Comparison of ENCODE assay signal across 9 cellular contexts in genomic region chr3:138433892-138434275, GRCh38. TPM values are rescaled to one million over a fixed set of nuclear protein-coding genes. Genes with fewer than 3 reads are reported as not detected.
A peak's percentile ranks its signal among the peaks of the same experiment; 100 is the strongest.
DNase-seq lines count a peak whose midpoint lies in the region; ATAC-seq and TF ChIP-seq lines count a peak whose summit lies in the region.
"Had no signal": no experiment of that assay in that cellular context is flagged by ENCODE, and none has a peak within 500 bp of the region (broad histone marks: within the 10 kb centered on the region; RNA-seq: fewer than 3 reads in every experiment).

No MANE protein-coding gene starts in this region.

- ATAC-seq in activated CD8-positive, alpha-beta T cell treated with anti-CD3 and anti-CD28 coated beads for 36 hours: no peak
- no peak for ATAC-seq in activated CD8-positive, alpha-beta T cell treated with anti-CD3 and anti-CD28 coated beads, Interleukin-2, amount 10 ng/mL, durations not matched to agents 7 days and 5 days
- no peak for ATAC-seq in memory B cell (ENCODE audit: low read depth)
- ATAC-seq in HG03097 (IDR thresholded peaks at IDR 0.05; ENCODE audit: low FRiP score, unreplicated experiment): no peak

- DNase-seq in activated CD8-positive, alpha-beta T cell treated with anti-CD3 and anti-CD28 coated beads for 36 hours: no peak
- no peak for DNase-seq in activated CD8-positive, alpha-beta T cell treated with anti-CD3 and anti-CD28 coated beads, Interleukin-2, amount 10 ng/mL, durations not matched to agents 7 days and 5 days
- no peak for DNase-seq in adipocyte (ENCODE audit: low read depth)
- DNase-seq in memory B cell (ENCODE audit: low spot score in 2 of 2): no peak
- no peak for DNase-seq in suprapubic skin (ENCODE audit: low spot score in 2 of 2)
- DNase-seq in NCI-H2029 treated with DMSO at 0.1 percent for 48 hours (lab: John Stamatoyannopoulos, UW): no peak
- DNase-seq in effector CD4-positive, alpha-beta T cell: no peak
- DNase-seq: NCI-H2081 treated with DMSO at 0.1 percent for 48 hours had no signal

- no peak overlapping the region for H3K9ac ChIP-seq in adipocyte (ENCODE audit: low read length)

- H3K4me1 ChIP-seq in adipocyte (ENCODE audit: control insufficient read depth, insufficient read depth, low read length) (peaks cover 11% of the 10 kb centered on the region), suprapubic skin (peaks cover 28% of the 10 kb centered on the region)

- WGBS in suprapubic skin: 35% methylated on average over 16 of the region's 16 CpGs

- H3K27me3 Mint-ChIP-seq in activated CD8-positive, alpha-beta T cell treated with anti-CD3 and anti-CD28 coated beads for 36 hours: peaks cover 42% of the 10 kb centered on the region
- H3K27me3 Mint-ChIP-seq in activated CD8-positive, alpha-beta T cell treated with anti-CD3 and anti-CD28 coated beads, Interleukin-2, amount 10 ng/mL, durations not matched to agents 7 days and 5 days (ENCODE audit: low read depth): peaks cover 55% of the 10 kb centered on the region
- peaks cover 24% of the 10 kb centered on the region for H3K27me3 Mint-ChIP-seq in memory B cell

- no peak for TF ChIP-seq POLR2A in suprapubic skin (IDR thresholded peaks at IDR 0.05)

- H3K27ac ChIP-seq in suprapubic skin: no peak overlapping the region

- peaks cover 8% of the 10 kb centered on the region for H3K4me1 Mint-ChIP-seq in activated CD8-positive, alpha-beta T cell treated with anti-CD3 and anti-CD28 coated beads for 36 hours (ENCODE audit: low read depth)
- peaks cover 13% of the 10 kb centered on the region for H3K4me1 Mint-ChIP-seq in activated CD8-positive, alpha-beta T cell treated with anti-CD3 and anti-CD28 coated beads, Interleukin-2, amount 10 ng/mL, durations not matched to agents 7 days and 5 days (ENCODE audit: low read depth)
- H3K4me1 Mint-ChIP-seq in memory B cell: peaks cover 3% of the 10 kb centered on the region

- CTCF ChIA-PET in activated CD8-positive, alpha-beta T cell treated with anti-CD3 and anti-CD28 coated beads for 36 hours (lab: Charles Lee): interaction anchor here (1.1 to 2.4 kb wide), 6 partner anchors 16 to 490 kb away, joined by 3 to 18 read pairs (median 6); partner anchors contain the start of genes CEP70 and DZIP1L
- CTCF ChIA-PET in activated CD8-positive, alpha-beta T cell treated with anti-CD3 and anti-CD28 coated beads, Interleukin-2, amount 10 ng/mL, durations not matched to agents 7 days and 5 days (lab: Charles Lee): interaction anchor here (1.3 to 3.1 kb wide), 5 partner anchors 17 to 490 kb away, joined by 5 to 14 read pairs (median 9); partner anchors contain the start of gene CEP70

- intact Hi-C loops in activated CD8-positive, alpha-beta T cell treated with anti-CD3 and anti-CD28 coated beads for 36 hours (cut with micrococcal nuclease): no loop called here

- H3K4me3 ChIP-seq in adipocyte (ENCODE audit: low read length) (peak overlapping the region; percentile 78), suprapubic skin (peak overlapping the region; percentile 65)

- no peak for TF ChIP-seq CTCF in activated CD8-positive, alpha-beta T cell treated with anti-CD3 and anti-CD28 coated beads for 36 hours (IDR thresholded peaks at IDR 0.05)
- TF ChIP-seq CTCF in suprapubic skin (IDR thresholded peaks at IDR 0.05): no peak

- H3K9me3 ChIP-seq in adipocyte (ENCODE audit: control insufficient read depth, low read length) (no peaks in the 10 kb centered on the region), suprapubic skin (no peaks in the 10 kb centered on the region)

- POLR2A ChIA-PET in activated CD8-positive, alpha-beta T cell treated with anti-CD3 and anti-CD28 coated beads for 36 hours (lab: Charles Lee): interaction anchor here (1.0 to 1.3 kb wide), 2 partner anchors 19 to 160 kb away, joined by 3 to 4 read pairs; partner anchors contain the start of gene CEP70
- POLR2A ChIA-PET in activated CD8-positive, alpha-beta T cell treated with anti-CD3 and anti-CD28 coated beads, Interleukin-2, amount 10 ng/mL, durations not matched to agents 7 days and 5 days (lab: Charles Lee): interaction anchor here (0.9 kb wide), 1 partner anchor 16 kb away, joined by 3 read pairs; no protein-coding TSS in a partner anchor

- H3K27me3 ChIP-seq in adipocyte (replicated peaks; ENCODE audit: control insufficient read depth, insufficient read depth, low read length): peaks cover 23% of the 10 kb centered on the region
- H3K27me3 ChIP-seq in suprapubic skin: peaks cover 9% of the 10 kb centered on the region

- TF ChIP-seq EP300 in suprapubic skin (IDR thresholded peaks at IDR 0.05): no peak

- no peaks in the 10 kb centered on the region for H3K36me3 ChIP-seq in adipocyte (ENCODE audit: control insufficient read depth, insufficient read depth, low read length, severe bottlenecking)
- no peaks in the 10 kb centered on the region for H3K36me3 ChIP-seq in suprapubic skin

- H3K27ac Mint-ChIP-seq in activated CD8-positive, alpha-beta T cell treated with anti-CD3 and anti-CD28 coated beads for 36 hours: no peak overlapping the region
- H3K27ac Mint-ChIP-seq in activated CD8-positive, alpha-beta T cell treated with anti-CD3 and anti-CD28 coated beads, Interleukin-2, amount 10 ng/mL, durations not matched to agents 7 days and 5 days: no peak overlapping the region
- H3K27ac Mint-ChIP-seq in memory B cell: no peak overlapping the region

- no peaks in the 10 kb centered on the region for H3K36me3 Mint-ChIP-seq in activated CD8-positive, alpha-beta T cell treated with anti-CD3 and anti-CD28 coated beads for 36 hours (ENCODE audit: low read depth)
- no peaks in the 10 kb centered on the region for H3K36me3 Mint-ChIP-seq in activated CD8-positive, alpha-beta T cell treated with anti-CD3 and anti-CD28 coated beads, Interleukin-2, amount 10 ng/mL, durations not matched to agents 7 days and 5 days (ENCODE audit: low read depth)
- H3K36me3 Mint-ChIP-seq in memory B cell: no peaks in the 10 kb centered on the region

- peak overlapping the region; percentile 67 for H3K4me3 Mint-ChIP-seq in activated CD8-positive, alpha-beta T cell treated with anti-CD3 and anti-CD28 coated beads for 36 hours
- H3K4me3 Mint-ChIP-seq in activated CD8-positive, alpha-beta T cell treated with anti-CD3 and anti-CD28 coated beads, Interleukin-2, amount 10 ng/mL, durations not matched to agents 7 days and 5 days: no peak overlapping the region
- H3K4me3 Mint-ChIP-seq in memory B cell: peak overlapping the region; percentile 37

- H3K9me3 Mint-ChIP-seq in activated CD8-positive, alpha-beta T cell treated with anti-CD3 and anti-CD28 coated beads for 36 hours: no peaks in the 10 kb centered on the region
- H3K9me3 Mint-ChIP-seq in activated CD8-positive, alpha-beta T cell treated with anti-CD3 and anti-CD28 coated beads, Interleukin-2, amount 10 ng/mL, durations not matched to agents 7 days and 5 days (ENCODE audit: insufficient read depth): no peaks in the 10 kb centered on the region
- no peaks in the 10 kb centered on the region for H3K9me3 Mint-ChIP-seq in memory B cell

RNA-seq across cellular contexts. Expression of gene ESYT3, which starts 0.5 kb away (rescaled TPM):
- total RNA-seq in activated CD8-positive, alpha-beta T cell treated with anti-CD3 and anti-CD28 coated beads for 36 hours: under 1 TPM; 0.09 to 0.16 TPM
- total RNA-seq in activated CD8-positive, alpha-beta T cell treated with anti-CD3 and anti-CD28 coated beads, Interleukin-2, amount 10 ng/mL, durations not matched to agents 7 days and 5 days: under 1 TPM; 0.16 to 0.18 TPM
- total RNA-seq in suprapubic skin: 10 to 100 TPM; 28.9 to 39.0 (median 33.5) TPM

Comparison
In these comparisons a context has a peak if more than half of its experiments do, and no peak if none do; other contexts are left out.
1. RNA of gene ESYT3, which starts 0.5 kb away (total RNA-seq): 28.9 to 39.0 TPM in suprapubic skin; 0.16 to 0.18 TPM in activated CD8-positive, alpha-beta T cell treated with anti-CD3 and anti-CD28 coated beads, Interleukin-2, amount 10 ng/mL, durations not matched to agents 7 days and 5 days and 0.09 to 0.16 TPM in activated CD8-positive, alpha-beta T cell treated with anti-CD3 and anti-CD28 coated beads for 36 hours; every median in the first group is over 10 times any median in the second.